In genomic region chr4:106315476-106315967, GRCh38 we compare ENCODE assay signal across 9 cellular contexts. TPM values are rescaled to one million over a fixed set of nuclear protein-coding genes. Genes with fewer than 3 reads are reported as not detected.
DNase-seq lines count a peak whose midpoint lies in the region; ATAC-seq and TF ChIP-seq lines count a peak whose summit lies in the region.
"Had no signal": no experiment of that assay in that cellular context is flagged by ENCODE, and none has a peak within 500 bp of the region (broad histone marks: within the 10 kb centered on the region; RNA-seq: fewer than 3 reads in every experiment).

No MANE protein-coding gene starts in this region.

- H3K4me1 Mint-ChIP-seq in T-cell (peaks cover 18 to 52% (median 47%) of the 10 kb centered on the region in 3 donors), osteocyte (ENCODE audit: unreplicated experiment) (peaks cover 34% of the 10 kb centered on the region)

- peaks cover 5% of the 10 kb centered on the region for H3K36me3 Mint-ChIP-seq in T-cell
- no peaks in the 10 kb centered on the region for H3K36me3 Mint-ChIP-seq in osteocyte (ENCODE audit: unreplicated experiment)

- CTCF ChIA-PET in T-cell (lab: Charles Lee): interaction anchor here in 1 of 2 donors (0.6 to 1.8 kb wide), 3 partner anchors 12 to 842 kb away, joined by 3 to 12 read pairs (median 3); partner anchors contain the start of gene PPA2

- POLR2A ChIA-PET in T-cell (lab: Charles Lee): interaction anchor here (0.5 to 1.4 kb wide), 2 partner anchors 12 to 634 kb away, joined by 5 read pairs; no protein-coding TSS in a partner anchor

- no peaks in the 10 kb centered on the region for H3K27me3 ChIP-seq in esophagus (ENCODE audit: control insufficient read depth in 1 of 2, insufficient read depth in 2 of 2, low read length in 2 of 2)

- H3K9me3 ChIP-seq in esophagus (ENCODE audit: control insufficient read depth in 2 of 2, insufficient read depth in 1 of 2, low read depth in 1 of 2, low read length in 1 of 2): no peaks in the 10 kb centered on the region

- H3K36me3 ChIP-seq in esophagus (ENCODE audit: control insufficient read depth in 2 of 2, insufficient read depth in 2 of 2, low read length in 1 of 2): no peaks in the 10 kb centered on the region

- ATAC-seq in GM19455 (IDR thresholded peaks at IDR 0.05; ENCODE audit: unreplicated experiment): peak; percentile 24
- peak; percentile 20 for ATAC-seq in HG03520 (IDR thresholded peaks at IDR 0.05; ENCODE audit: unreplicated experiment)
- peak; percentile 20 to 31 (median 24) for ATAC-seq in T-cell (replicated peaks in 1 of 4)

- DNase-seq in Daoy (ENCODE audit: low read depth) (peak; percentile 28), T-cell (peak in 10 of 34 experiments; percentile 1 to 24 (median 10)), occipital lobe (lab: John Stamatoyannopoulos, UW) (peak; percentile 42), HuH-7.5 (ENCODE audit: low spot score) (no peak), osteocyte (ENCODE audit: extremely low spot score, unreplicated experiment) (no peak)

- H3K27ac ChIP-seq in esophagus (ENCODE audit: low read depth in 2 of 2, low read length in 1 of 2): peak overlapping the region; percentile 95 to 100

- no peak overlapping the region for H3K27ac Mint-ChIP-seq in T-cell
- no peak overlapping the region for H3K27ac Mint-ChIP-seq in osteocyte (ENCODE audit: unreplicated experiment)
- H3K27ac Mint-ChIP-seq: dendritic cell treated with granulocyte-macrophage colony-stimulating factor and Interleukin-4, amounts not matched to agents 40 ng/mL and 50 ng/mL, for 4 days had no signal

- H3K9me3 Mint-ChIP-seq in T-cell (peaks cover 0 to 3% (median 0%) of the 10 kb centered on the region in 3 donors), osteocyte (ENCODE audit: unreplicated experiment) (no peaks in the 10 kb centered on the region)
- H3K9me3 Mint-ChIP-seq: dendritic cell treated with granulocyte-macrophage colony-stimulating factor and Interleukin-4, amounts not matched to agents 40 ng/mL and 50 ng/mL, for 4 days had no signal

- peak overlapping the region; percentile 83 to 93 for H3K4me3 ChIP-seq in esophagus (ENCODE audit: low read depth in 1 of 2, low read length in 2 of 2)

- no peaks in the 10 kb centered on the region for H3K27me3 Mint-ChIP-seq in T-cell
- no peaks in the 10 kb centered on the region for H3K27me3 Mint-ChIP-seq in osteocyte (ENCODE audit: unreplicated experiment)
- H3K27me3 Mint-ChIP-seq: dendritic cell treated with granulocyte-macrophage colony-stimulating factor and Interleukin-4, amounts not matched to agents 40 ng/mL and 50 ng/mL, for 4 days had no signal

- H3K4me3 Mint-ChIP-seq in T-cell (no peak overlapping the region), osteocyte (ENCODE audit: unreplicated experiment) (no peak overlapping the region)

- H3K4me1 ChIP-seq in esophagus (ENCODE audit: control insufficient read depth in 2 of 2, insufficient read depth in 2 of 2, low read length in 1 of 2): peaks cover 0 to 2% of the 10 kb centered on the region in 2 donors

- TF ChIP-seq CTCF in osteocyte (IDR thresholded peaks at IDR 0.05): no peak

- 0% methylated on average over 13 of the region's 13 CpGs for WGBS in esophagus, 2 donors

RNA-seq across cellular contexts. Expression of gene TBCK, which starts 0.5 kb away (rescaled TPM):
- total RNA-seq in Daoy (2014; rRNA removed; shearing (Covaris generic)): 7.3 and 7.8 TPM in 2 replicates
- total RNA-seq in T-cell (10 to 100 TPM; 43.5 to 49.9 (median 48.1) TPM), occipital lobe (147 TPM), osteocyte (47.7 and 49.9 TPM in 2 replicates)
- polyA plus RNA-seq in esophagus: 1 to 10 TPM; 6.0 to 8.2 TPM

RNA-seq across cellular contexts. Expression of gene AIMP1, which starts 0.8 kb away (rescaled TPM):
- total RNA-seq in Daoy (2014; rRNA removed; shearing (Covaris generic)): 28.1 and 32.3 TPM in 2 replicates
- 10 to 100 TPM; 40.9 to 62.1 (median 45.5) TPM for total RNA-seq in T-cell
- 10 to 100 TPM; 25.0 to 26.9 TPM for polyA plus RNA-seq in esophagus
- total RNA-seq in occipital lobe: 25.3 TPM
- total RNA-seq in osteocyte: 36.4 and 41.2 TPM in 2 replicates

RNA-seq across cellular contexts. Expression of gene GIMD1, which starts 53.1 kb away (rescaled TPM):
- not detected in 2 replicates for total RNA-seq in Daoy (2014; rRNA removed; shearing (Covaris generic))
- total RNA-seq in T-cell (not detected), occipital lobe (not detected), osteocyte (not detected in 2 replicates)
- not detected for polyA plus RNA-seq in esophagus

Comparison
In these comparisons a context has a peak if more than half of its experiments do, and no peak if none do; other contexts are left out.
1. DNase-seq: peak in Daoy (single experiment) and occipital lobe (single experiment); none in HuH-7.5 (single experiment) and osteocyte (single experiment).
2. Peak in every context shown above with its lines, with median percentiles within 50 percentile points of each other: ATAC-seq.